Comparison of ENCODE assay signal across 14 cellular contexts in the genomic region with DNA sequence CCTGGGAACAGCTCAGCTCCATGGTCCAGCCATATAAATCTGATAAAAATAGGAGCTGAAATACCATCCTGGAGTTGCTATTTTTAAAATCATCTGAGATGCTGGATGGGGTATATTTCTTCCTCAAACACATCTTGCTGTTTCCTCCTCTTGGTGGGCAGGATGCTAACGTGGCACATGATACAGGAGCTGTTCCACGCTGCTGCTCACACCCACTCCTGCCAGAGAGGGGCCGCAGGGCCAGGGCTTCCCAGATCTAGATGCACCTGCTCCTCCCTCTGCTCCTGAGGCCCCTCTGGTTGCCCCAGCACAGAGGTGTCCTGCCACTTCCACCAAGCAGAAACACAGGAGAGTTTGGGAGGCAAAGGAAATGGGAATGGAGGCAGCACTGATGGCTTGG. TPM values are rescaled to one million over a fixed set of nuclear protein-coding genes. Genes with fewer than 3 reads are reported as not detected.
DNase-seq lines count a peak whose midpoint lies in the region; ATAC-seq and TF ChIP-seq lines count a peak whose summit lies in the region.
"Had no signal": no experiment of that assay in that cellular context is flagged by ENCODE, and none has a peak within 500 bp of the region (broad histone marks: within the 10 kb centered on the region; RNA-seq: fewer than 3 reads in every experiment).

No MANE protein-coding gene starts in this region.

- no peaks in the 10 kb centered on the region for H3K9me3 Mint-ChIP-seq in T-helper 2 cell treated with Interferon-gamma antibody and Interleukin-4, amounts not matched to agents 5 μg/mL and 100 μg/mL, for 36 hours
- peaks cover 0 to 7% (median 2%) of the 10 kb centered on the region in 5 experiments for H3K9me3 Mint-ChIP-seq in brain
- H3K9me3 Mint-ChIP-seq in endodermal cell, result no peaks in the 10 kb centered on the region
- H3K9me3 Mint-ChIP-seq: neural crest cell had no signal

- TF ChIP-seq CTCF in HEK293 (tag by site-specific recombination; IDR thresholded peaks at IDR 0.05), result no peak
- no peak for TF ChIP-seq CTCF in brain (conservative IDR thresholded peaks at IDR 0.05)
- no peak for TF ChIP-seq CTCF in osteoblast (IDR thresholded peaks at IDR 0.05; ENCODE audit: extremely low read depth, low read depth, low read length)
- TF ChIP-seq CTCF in endodermal cell (conservative IDR thresholded peaks at IDR 0.05), result no peak

- 93 to 100% methylated on average over 3 of the region's 3 CpGs for WGBS in endodermal cell (ENCODE audit: insufficient coverage in 1 of 2, insufficient read length in 1 of 2), 2 experiments

- H3K27ac ChIP-seq in HEK293 (ENCODE audit: extremely low read depth, low read depth, low read length), result no peak overlapping the region
- H3K27ac ChIP-seq in osteoblast (ENCODE audit: low read depth, low read length), result peak overlapping the region; percentile 81
- H3K27ac ChIP-seq in endodermal cell (ENCODE audit: low read depth, low read length), result no peak overlapping the region

- no peaks in the 10 kb centered on the region for H3K27me3 Mint-ChIP-seq in T-helper 2 cell treated with Interferon-gamma antibody and Interleukin-4, amounts not matched to agents 5 μg/mL and 100 μg/mL, for 36 hours (ENCODE audit: low read depth)
- H3K27me3 Mint-ChIP-seq in brain (no peaks in the 10 kb centered on the region), endodermal cell (ENCODE audit: insufficient read depth) (no peaks in the 10 kb centered on the region)

- ATAC-seq in HG02759 (IDR thresholded peaks at IDR 0.05; ENCODE audit: unreplicated experiment), result no peak

- H3K4me2 ChIP-seq in osteoblast (ENCODE audit: insufficient read depth, low read length), result no peak overlapping the region

- no peak overlapping the region for H2AFZ ChIP-seq in osteoblast (ENCODE audit: low read length)

- H3K4me1 ChIP-seq in HEK293 (ENCODE audit: control insufficient read depth, insufficient read depth, low read length) (no peaks in the 10 kb centered on the region), osteoblast (ENCODE audit: insufficient read depth, low read length) (peaks cover 52% of the 10 kb centered on the region), endodermal cell (ENCODE audit: control insufficient read depth, insufficient read depth, low read length) (peaks cover 23% of the 10 kb centered on the region)

- H3K4me3 ChIP-seq in HEK293 (ENCODE audit: low read depth, low read length) (no peak overlapping the region), osteoblast (ENCODE audit: insufficient read depth, low read length) (no peak overlapping the region), endodermal cell (ENCODE audit: low read length) (no peak overlapping the region)

- peak overlapping the region; percentile 88 for H3K27ac Mint-ChIP-seq in T-helper 2 cell treated with Interferon-gamma antibody and Interleukin-4, amounts not matched to agents 5 μg/mL and 100 μg/mL, for 36 hours
- H3K27ac Mint-ChIP-seq in brain, result peak overlapping the region in 3 of 5 experiments; percentile 66 to 81 (median 80)
- H3K27ac Mint-ChIP-seq in endodermal cell, result no peak overlapping the region

- peaks cover 59% of the 10 kb centered on the region for H3K79me2 ChIP-seq in osteoblast (ENCODE audit: insufficient read depth, low read length)

- POLR2A ChIA-PET in HEK293 (lab: Yijun Ruan, JAX), result no interaction called here

- peaks cover 6% of the 10 kb centered on the region for H4K20me1 ChIP-seq in osteoblast (ENCODE audit: insufficient read depth, low read length)

- H3K36me3 ChIP-seq in HEK293 (ENCODE audit: control insufficient read depth in 2 of 2, insufficient read depth in 1 of 2, low read length in 2 of 2) (peaks cover 0 to 7% of the 10 kb centered on the region in 2 experiments; a peak in 1 of 3 replicates), osteoblast (ENCODE audit: insufficient read depth, low read length) (no peaks in the 10 kb centered on the region), endodermal cell (ENCODE audit: control insufficient read depth, insufficient read depth, low read length) (no peaks in the 10 kb centered on the region)

- CTCF ChIA-PET in HEK293 (lab: Yijun Ruan, JAX), result no interaction called here

- peaks cover 48% of the 10 kb centered on the region for H3K4me1 Mint-ChIP-seq in T-helper 2 cell treated with Interferon-gamma antibody and Interleukin-4, amounts not matched to agents 5 μg/mL and 100 μg/mL, for 36 hours (ENCODE audit: low read depth)
- H3K4me1 Mint-ChIP-seq in brain (peaks cover 70% of the 10 kb centered on the region), endodermal cell (peaks cover 56% of the 10 kb centered on the region)

- H3K36me3 Mint-ChIP-seq in T-helper 2 cell treated with Interferon-gamma antibody and Interleukin-4, amounts not matched to agents 5 μg/mL and 100 μg/mL, for 36 hours (ENCODE audit: low read depth), result peaks cover 15% of the 10 kb centered on the region
- H3K36me3 Mint-ChIP-seq in brain (peaks cover 32% of the 10 kb centered on the region), endodermal cell (ENCODE audit: low read depth) (peaks cover 17% of the 10 kb centered on the region)

- DNase-seq in T-helper 2 cell treated with Interferon-gamma antibody and Interleukin-4, amounts not matched to agents 5 μg/mL and 100 μg/mL, for 36 hours (ENCODE audit: low spot score), result no peak
- DNase-seq in T-helper 2 cell (no peak), osteoblast (ENCODE audit: insufficient read length, low spot score, missing footprints) (peak; percentile 78), NCI-H1092 treated with DMSO at 0.1 percent for 48 hours (lab: John Stamatoyannopoulos, UW) (no peak), endodermal cell (no peak)
- DNase-seq: activated CD4-positive, CD25-positive, alpha-beta regulatory T cell; activated effector memory CD4-positive, alpha-beta T cell treated with anti-CD3 and anti-CD28 coated beads, Interleukin-2, amount 50 U/mL, for 16 hours; NCI-H187; NCI-H774; substantia nigra had no signal

- H3K27me3 ChIP-seq in osteoblast (ENCODE audit: insufficient read depth, low read length), result no peaks in the 10 kb centered on the region
- no peaks in the 10 kb centered on the region for H3K27me3 ChIP-seq in endodermal cell (ENCODE audit: control insufficient read depth, insufficient read depth, low read length, poor library complexity, severe bottlenecking)

- H3K9me3 ChIP-seq in HEK293 (ENCODE audit: control insufficient read depth, insufficient read depth, low read depth, low read length), result no peaks in the 10 kb centered on the region
- no peaks in the 10 kb centered on the region for H3K9me3 ChIP-seq in osteoblast (ENCODE audit: low read depth, low read length)
- no peaks in the 10 kb centered on the region for H3K9me3 ChIP-seq in endodermal cell (ENCODE audit: control insufficient read depth, low read length)

- H3K9ac ChIP-seq in endodermal cell (ENCODE audit: extremely low read depth, low read length, poor library complexity, severe bottlenecking), result no peak overlapping the region

- peak overlapping the region; percentile 76 for H3K4me3 Mint-ChIP-seq in T-helper 2 cell treated with Interferon-gamma antibody and Interleukin-4, amounts not matched to agents 5 μg/mL and 100 μg/mL, for 36 hours
- peak overlapping the region in 4 of 5 experiments; percentile 12 to 85 (median 80) for H3K4me3 Mint-ChIP-seq in brain
- no peak overlapping the region for H3K4me3 Mint-ChIP-seq in endodermal cell

TF ChIP-seq in HEK293, 187 proteins besides CTCF, POLR2A, EP300 and RAD21:
- TF ChIP-seq ZNF701 (tag by site-specific recombination; IDR thresholded peaks at IDR 0.05), result no peak
- 0 out of 2 replicates have a peak, but pooled peaks have one; percentile 31 for TF ChIP-seq ZNF341 (tag by site-specific recombination; IDR thresholded peaks at IDR 0.05; ENCODE audit: low read depth)
- no peak for TF ChIP-seq BCL11B (tag by site-specific recombination; IDR thresholded peaks at IDR 0.05; ENCODE audit: low read depth)
- TF ChIP-seq ZNF211 (tag by site-specific recombination; IDR thresholded peaks at IDR 0.05; ENCODE audit: low read depth), result no peak
TF ChIP-seq in HEK293: peak in this region for 1.

RNA-seq across cellular contexts. Expression of gene ST3GAL4, which starts 3.3 kb away (rescaled TPM):
- polyA plus RNA-seq in brain (ENCODE audit: insufficient read depth, low read depth, low replicate concordance), result 43.9 TPM
- 11.8 and 13.8 TPM in 2 replicates for total RNA-seq in osteoblast
- total RNA-seq in endodermal cell, result 10 to 100 TPM; 16.5 to 21.5 TPM
- 15.6 TPM for polyA plus RNA-seq in endodermal cell (2013, experiment 1 of 2)
- polyA plus RNA-seq in endodermal cell (2013, experiment 2 of 2), result 13.3 TPM

RNA-seq across cellular contexts. Expression of gene DCPS, which starts 48.3 kb away (rescaled TPM):
- 30.1 TPM for polyA plus RNA-seq in brain (ENCODE audit: insufficient read depth, low read depth, low replicate concordance)
- total RNA-seq in osteoblast, result 8.3 TPM in 2 replicates
- 10 to 100 TPM; 19.0 to 22.6 TPM for total RNA-seq in endodermal cell
- 20.5 TPM for polyA plus RNA-seq in endodermal cell (2013, experiment 1 of 2)
- polyA plus RNA-seq in endodermal cell (2013, experiment 2 of 2), result 19.2 TPM
